Comparison of ENCODE assay signal across 8 cellular contexts in the genomic region with DNA sequence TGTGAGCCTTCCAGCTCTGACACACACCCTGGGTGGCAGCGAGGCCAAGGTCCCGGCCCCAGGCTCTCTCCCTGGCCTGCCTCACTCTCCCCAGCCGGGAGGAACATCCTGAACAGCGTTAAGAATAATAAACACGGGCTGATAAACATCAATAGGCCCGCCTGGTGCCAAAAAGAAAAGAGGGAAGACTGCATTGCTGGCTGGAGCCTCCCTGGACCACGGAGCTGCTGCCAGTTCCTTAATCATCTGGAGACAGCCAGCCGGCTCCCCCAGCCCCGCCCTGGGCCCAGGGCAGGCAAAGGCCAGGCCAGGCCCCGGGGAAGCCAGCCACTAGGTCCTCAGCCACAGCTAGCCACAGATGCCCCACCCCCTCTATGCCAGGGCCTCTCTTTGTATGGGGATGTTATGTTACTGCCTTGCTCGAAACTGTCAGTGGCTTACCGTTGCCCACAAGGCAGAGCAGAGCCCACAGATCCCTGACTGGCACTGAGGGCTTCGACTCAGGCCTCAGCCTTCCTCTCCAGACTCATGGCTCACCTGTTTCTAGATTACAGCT.
A peak's percentile ranks its signal among the peaks of the same experiment; 100 is the strongest.
DNase-seq lines count a peak whose midpoint lies in the region; ATAC-seq and TF ChIP-seq lines count a peak whose summit lies in the region.

No MANE protein-coding gene starts in this region.

- H3K9me3 ChIP-seq in SJCRH30 (replicated peaks) (peaks cover 9% of the 10 kb centered on the region), prostate gland (no peaks in the 10 kb centered on the region), neural progenitor cell (ENCODE audit: low read depth) (no peaks in the 10 kb centered on the region)

- H3K79me2 ChIP-seq in neural progenitor cell (ENCODE audit: low read depth): no peaks in the 10 kb centered on the region

- H3K27ac ChIP-seq in SJCRH30 (no peak overlapping the region), prostate gland (peak overlapping the region; percentile 82 to 90), neural progenitor cell (no peak overlapping the region)

- H3K36me3 ChIP-seq in SJCRH30 (no peaks in the 10 kb centered on the region), prostate gland (no peaks in the 10 kb centered on the region), neural progenitor cell (no peaks in the 10 kb centered on the region)

- H3K27me3 Mint-ChIP-seq in neural progenitor cell (ENCODE audit: insufficient read depth, low read depth): peaks cover 8% of the 10 kb centered on the region

- TF ChIP-seq POLR2A in prostate gland (IDR thresholded peaks at IDR 0.05): no peak

- H3K4me3 Mint-ChIP-seq in neural progenitor cell: no peak overlapping the region

- 16% methylated on average over 11 of the region's 13 CpGs for WGBS in prostate gland

- no peaks in the 10 kb centered on the region for H3K36me3 Mint-ChIP-seq in neural progenitor cell

- H3K27ac Mint-ChIP-seq in neural progenitor cell: no peak overlapping the region

- intact Hi-C loops in prostate gland (cut with DNase I): no loop called here

- no peak for TF ChIP-seq CTCF in fibroblast of villous mesenchyme (IDR thresholded peaks at IDR 0.05; ENCODE audit: insufficient read depth, low read depth, low read length)
- TF ChIP-seq CTCF in prostate gland (IDR thresholded peaks at IDR 0.05): no peak
- no peak for TF ChIP-seq CTCF in neural progenitor cell (IDR thresholded peaks at IDR 0.05)

- peak; percentile 64 for DNase-seq in EL
- DNase-seq in SJCRH30: peak; percentile 57 to 58
- peak; percentile 54 for DNase-seq in fibroblast of villous mesenchyme (ENCODE audit: low read depth)
- peak; percentile 60 for DNase-seq in prostate gland (ENCODE audit: low spot score)
- DNase-seq in NCI-H1105 treated with DMSO at 0.1 percent for 48 hours (lab: John Stamatoyannopoulos, UW): no peak
- DNase-seq in neural progenitor cell (ENCODE audit: low spot score): no peak

- H3K4me3 ChIP-seq in SJCRH30 (no peak overlapping the region; the same call in 1 of the 2 replicates), fibroblast of villous mesenchyme (ENCODE audit: low read depth, low read length) (no peak overlapping the region), prostate gland (no peak overlapping the region), neural progenitor cell (no peak overlapping the region)

- H3K4me1 Mint-ChIP-seq in neural progenitor cell: peaks cover 27% of the 10 kb centered on the region

- no peak overlapping the region for H2AFZ ChIP-seq in neural progenitor cell (replicated peaks)

- H4K20me1 ChIP-seq in neural progenitor cell (ENCODE audit: low read depth): no peaks in the 10 kb centered on the region

- no peak overlapping the region for H3K9ac ChIP-seq in neural progenitor cell

- ATAC-seq in GM21717 (IDR thresholded peaks at IDR 0.05; ENCODE audit: unreplicated experiment): no peak
- ATAC-seq in HG02885 (IDR thresholded peaks at IDR 0.05; ENCODE audit: poor library complexity, unreplicated experiment): no peak

- H3K27me3 ChIP-seq in SJCRH30 (no peaks in the 10 kb centered on the region), prostate gland (replicated peaks; ENCODE audit: insufficient read depth) (no peaks in the 10 kb centered on the region), neural progenitor cell (no peaks in the 10 kb centered on the region)

- no peaks in the 10 kb centered on the region for H3F3A ChIP-seq in neural progenitor cell (ENCODE audit: low read depth)

- no peak overlapping the region for H3K4me2 ChIP-seq in neural progenitor cell

- H3K4me1 ChIP-seq in SJCRH30 (peaks cover 32% of the 10 kb centered on the region), prostate gland (replicated peaks) (peaks cover 16% of the 10 kb centered on the region), neural progenitor cell (no peaks in the 10 kb centered on the region)

- peaks cover 2% of the 10 kb centered on the region for H3K9me3 Mint-ChIP-seq in neural progenitor cell

Comparison
In these comparisons a context has a peak if more than half of its experiments do, and no peak if none do; other contexts are left out.
1. DNase-seq: peak in EL (single experiment), SJCRH30 (2 of 2), fibroblast of villous mesenchyme (single experiment) and prostate gland (single experiment); none in NCI-H1105 treated with DMSO at 0.1 percent for 48 hours (single experiment) and neural progenitor cell (single experiment).
2. H3K27ac ChIP-seq: peak in prostate gland (2 of 2); none in SJCRH30 (single experiment) and neural progenitor cell (single experiment).